14 cellular contexts compared by ENCODE assay signal in genomic region chr10:87658383-87658795, GRCh38. TPM values are rescaled to one million over a fixed set of nuclear protein-coding genes. Genes with fewer than 3 reads are reported as not detected.
DNase-seq lines count a peak whose midpoint lies in the region; ATAC-seq, FAIRE-seq and TF ChIP-seq lines count a peak whose summit lies in the region.
"Had no signal": no experiment of that assay in that cellular context is flagged by ENCODE, and none has a peak within 500 bp of the region (broad histone marks: within the 10 kb centered on the region; RNA-seq: fewer than 3 reads in every experiment).

No MANE protein-coding gene starts in this region.

- peak overlapping the region; percentile 90 for H3K27ac Mint-ChIP-seq in dendritic cell treated with granulocyte-macrophage colony-stimulating factor and Interleukin-4, amounts not matched to agents 40 ng/mL and 50 ng/mL, for 4 days
- H3K27ac Mint-ChIP-seq: immature natural killer cell; stimulated activated memory B cell treated with anti-CD40 and anti-IgM and Interleukin-4, amounts not matched to agents 10 μg/mL and 1 μg/mL and 100 μg/mL, for 72 hours had no signal

- TF ChIP-seq POLR2A in H54 (IDR thresholded peaks at IDR 0.05; ENCODE audit: low read depth, low read length), result no peak

- H3K36me3 ChIP-seq in HEK293 (ENCODE audit: control insufficient read depth in 2 of 2, insufficient read depth in 1 of 2, low read length in 2 of 2), result no peaks in the 10 kb centered on the region

- FAIRE-seq in H54 (lab: Jason Lieb, UNC), result no peak
- FAIRE-seq: D721Med had no signal

- H3K9me3 ChIP-seq in HEK293 (ENCODE audit: control insufficient read depth, insufficient read depth, low read depth, low read length), result no peaks in the 10 kb centered on the region
- H3K9me3 ChIP-seq: body of pancreas had no signal

- intact Hi-C loops in dendritic cell treated with granulocyte-macrophage colony-stimulating factor and Interleukin-4, amounts not matched to agents 40 ng/mL and 50 ng/mL, for 4 days (cut with micrococcal nuclease), result loop anchor here (5.0 kb wide), 1 partner anchor 121 kb away; no protein-coding TSS in a partner anchor
- intact Hi-C loops in left cardiac atrium (cut with DNase I), result loop anchor here in 1 of 2 donors (5.0 kb wide), 1 partner anchor 79 kb away; no protein-coding TSS in a partner anchor

- peaks cover 12% of the 10 kb centered on the region for H3K27me3 Mint-ChIP-seq in dendritic cell treated with granulocyte-macrophage colony-stimulating factor and Interleukin-4, amounts not matched to agents 40 ng/mL and 50 ng/mL, for 4 days

- H3K36me3 Mint-ChIP-seq in dendritic cell treated with granulocyte-macrophage colony-stimulating factor and Interleukin-4, amounts not matched to agents 40 ng/mL and 50 ng/mL, for 4 days (ENCODE audit: low read depth), result peaks cover 10% of the 10 kb centered on the region
- H3K36me3 Mint-ChIP-seq: immature natural killer cell; stimulated activated memory B cell treated with anti-CD40 and anti-IgM and Interleukin-4, amounts not matched to agents 10 μg/mL and 1 μg/mL and 100 μg/mL, for 72 hours had no signal

- CTCF ChIA-PET in HEK293 (lab: Yijun Ruan, JAX), result interaction anchor here (0.6 to 2.5 kb wide), 8 partner anchors 36 to 194 kb away, joined by 3 to 12 read pairs (median 4); no protein-coding TSS in a partner anchor

- H3K4me3 Mint-ChIP-seq in dendritic cell treated with granulocyte-macrophage colony-stimulating factor and Interleukin-4, amounts not matched to agents 40 ng/mL and 50 ng/mL, for 4 days, result no peak overlapping the region

- no peak for ATAC-seq in left cardiac atrium
- ATAC-seq: body of pancreas; stimulated activated memory B cell treated with anti-CD40 and anti-IgM and Interleukin-4, amounts not matched to agents 10 μg/mL and 1 μg/mL and 100 μg/mL, for 72 hours had no signal

- peak; percentile 62 for DNase-seq in NCI-H2171 (lab: John Stamatoyannopoulos, UW)
- DNase-seq in renal cortical epithelial cell (ENCODE audit: low read depth), result peak; percentile 55
- DNase-seq in H54 (ENCODE audit: insufficient read length, low spot score), result no peak
- no peak for DNase-seq in left cardiac atrium
- DNase-seq in stimulated activated CD4-positive, alpha-beta T cell treated with anti-CD3 and anti-CD28 coated beads, Interleukin-4, amount 100 ng/mL, for 24 hours, result no peak
- DNase-seq: activated T-cell treated with anti-CD3 and anti-CD28 coated beads for 4 hours, body of pancreas, erythroblast, immature natural killer cell had no signal

- no peak for TF ChIP-seq CTCF in HEK293 (tag by site-specific recombination; IDR thresholded peaks at IDR 0.05)

- H3K4me1 Mint-ChIP-seq in dendritic cell treated with granulocyte-macrophage colony-stimulating factor and Interleukin-4, amounts not matched to agents 40 ng/mL and 50 ng/mL, for 4 days (ENCODE audit: low read depth), result peaks cover 52% of the 10 kb centered on the region

- no peaks in the 10 kb centered on the region for H3K9me3 Mint-ChIP-seq in dendritic cell treated with granulocyte-macrophage colony-stimulating factor and Interleukin-4, amounts not matched to agents 40 ng/mL and 50 ng/mL, for 4 days
- H3K9me3 Mint-ChIP-seq: immature natural killer cell; stimulated activated memory B cell treated with anti-CD40 and anti-IgM and Interleukin-4, amounts not matched to agents 10 μg/mL and 1 μg/mL and 100 μg/mL, for 72 hours had no signal

- H3K27ac ChIP-seq in HEK293 (ENCODE audit: extremely low read depth, low read depth, low read length), result peak overlapping the region; percentile 74
- H3K27ac ChIP-seq: RWPE1 had no signal

- POLR2A ChIA-PET in HEK293 (lab: Yijun Ruan, JAX), result interaction anchor here (1.1 to 1.2 kb wide), 3 partner anchors 42 to 205 kb away, joined by 3 read pairs; partner anchors contain the start of genes ATAD1, KLLN and PTEN

- peaks cover 22% of the 10 kb centered on the region for H3K4me1 ChIP-seq in HEK293 (ENCODE audit: control insufficient read depth, insufficient read depth, low read length)

- no peak overlapping the region for H3K4me3 ChIP-seq in HEK293 (ENCODE audit: low read depth, low read length)
- H3K4me3 ChIP-seq: body of pancreas had no signal

TF ChIP-seq in HEK293, 187 proteins besides CTCF, POLR2A, EP300 and RAD21 (continues in another document):
- TF ChIP-seq INSM2 (tag by site-specific recombination; IDR thresholded peaks at IDR 0.05) (peak; percentile 82), ZBTB20 (tag by site-specific recombination; IDR thresholded peaks at IDR 0.05) (no peak), IKZF3 (tag by site-specific recombination; IDR thresholded peaks at IDR 0.05) (peak; percentile 86), ZNF843 (tag by site-specific recombination; IDR thresholded peaks at IDR 0.05) (peak; percentile 67; the same call in 1 of the 2 replicates), ZNF133 (tag by site-specific recombination; IDR thresholded peaks at IDR 0.05) (no peak), ZNF223 (tag by site-specific recombination; IDR thresholded peaks at IDR 0.05) (no peak), ZNF561 (tag by site-specific recombination; IDR thresholded peaks at IDR 0.05; ENCODE audit: borderline replicate concordance) (peak; percentile 66; the same call in 1 of the 2 replicates), ZSCAN5A (tag by site-specific recombination; IDR thresholded peaks at IDR 0.05) (no peak), ZNF660 (tag by site-specific recombination; IDR thresholded peaks at IDR 0.05) (0 out of 2 replicates have a peak, but pooled peaks have one; percentile 39), KLF8 (tag by site-specific recombination; IDR thresholded peaks at IDR 0.05) (peak; percentile 77), ZNF324 (tag by site-specific recombination; IDR thresholded peaks at IDR 0.05) (0 out of 2 replicates have a peak, but pooled peaks have one; percentile 31), ZNF24 (tag by site-specific recombination; IDR thresholded peaks at IDR 0.05) (peak; percentile 57; the same call in 1 of the 2 replicates), ZNF449 (tag by site-specific recombination; IDR thresholded peaks at IDR 0.05) (0 out of 2 replicates have a peak, but pooled peaks have one; percentile 9), ZSCAN30 (tag by site-specific recombination; IDR thresholded peaks at IDR 0.05) (peak; percentile 13; the same call in 1 of the 2 replicates), BCL11A (tag by site-specific recombination; IDR thresholded peaks at IDR 0.05; ENCODE audit: low read depth) (peak; percentile 58; the same call in 1 of the 2 replicates), ZFP3 (tag by site-specific recombination; IDR thresholded peaks at IDR 0.05; ENCODE audit: low read depth) (no peak), ZNF776 (tag by site-specific recombination; IDR thresholded peaks at IDR 0.05; ENCODE audit: borderline replicate concordance) (no peak), ZXDB (tag by site-specific recombination; IDR thresholded peaks at IDR 0.05) (peak; percentile 38; the same call in 1 of the 2 replicates), GLIS2 (tag by site-specific recombination; IDR thresholded peaks at IDR 0.05) (peak; percentile 41; the same call in 1 of the 2 replicates)

RNA-seq across cellular contexts. Expression of gene PAPSS2, which starts 1.3 kb away (rescaled TPM):
- total RNA-seq in renal cortical epithelial cell (57.7 and 67.0 TPM in 2 replicates), left cardiac atrium (10 to 100 TPM; 14.7 to 24.0 TPM)

Comparison
In these comparisons a context has a peak if more than half of its experiments do, and no peak if none do; other contexts are left out.
1. DNase-seq: peak in NCI-H2171 (single experiment) and renal cortical epithelial cell (single experiment); none in H54 (single experiment), left cardiac atrium (single experiment) and stimulated activated CD4-positive, alpha-beta T cell treated with anti-CD3 and anti-CD28 coated beads, Interleukin-4, amount 100 ng/mL, for 24 hours (single experiment).